Comparison of ENCODE assay signal across 22 cellular contexts in the genomic region with DNA sequence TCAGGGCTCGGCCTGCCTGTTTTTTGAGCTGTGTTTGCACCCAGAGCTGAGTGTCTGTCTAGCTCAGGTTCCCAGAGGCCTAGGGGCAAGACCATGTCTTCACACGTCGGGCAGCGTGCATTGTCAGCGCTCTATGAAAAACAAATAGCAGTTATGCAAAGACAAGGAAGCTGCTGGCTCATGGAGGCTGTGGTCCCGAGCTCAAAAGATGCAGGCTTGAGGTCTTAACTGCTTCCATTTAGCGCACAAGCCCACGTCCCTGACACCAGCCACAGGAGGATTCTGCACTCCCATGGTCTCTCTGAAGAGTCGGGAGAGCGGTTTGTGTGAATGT. TPM values are rescaled to one million over a fixed set of nuclear protein-coding genes. Genes with fewer than 3 reads are reported as not detected.
A peak's percentile ranks its signal among the peaks of the same experiment; 100 is the strongest.
DNase-seq lines count a peak whose midpoint lies in the region; ATAC-seq, FAIRE-seq and TF ChIP-seq lines count a peak whose summit lies in the region.
"Had no signal": no experiment of that assay in that cellular context is flagged by ENCODE, and none has a peak within 500 bp of the region (broad histone marks: within the 10 kb centered on the region; RNA-seq: fewer than 3 reads in every experiment).

No MANE protein-coding gene starts in this region.

- H3K27ac ChIP-seq in A549 (peak overlapping the region; percentile 71 to 75), HCT116 (ENCODE audit: low read depth, low read length) (no peak overlapping the region), neuronal stem cell (replicated peaks; ENCODE audit: low read length) (no peak overlapping the region), SK-N-SH (ENCODE audit: low read depth in 2 of 2, low read length in 1 of 2) (no peak overlapping the region)
- H3K27ac ChIP-seq: vagina had no signal

- H3K9me3 ChIP-seq in A549 (no peaks in the 10 kb centered on the region), HCT116 (ENCODE audit: control insufficient read depth in 1 of 2, insufficient read depth in 1 of 2, low read depth in 1 of 2, low read length in 2 of 2) (no peaks in the 10 kb centered on the region), neuronal stem cell (replicated peaks in 1 of 2; ENCODE audit: control insufficient read depth in 2 of 2, insufficient read depth in 1 of 2, low read depth in 1 of 2, low read length in 2 of 2) (no peaks in the 10 kb centered on the region), SK-N-SH (no peaks in the 10 kb centered on the region)
- H3K9me3 ChIP-seq: stomach, vagina had no signal

- H3K18ac ChIP-seq in neuronal stem cell (ENCODE audit: low read length): no peak overlapping the region

- TF ChIP-seq CTCF in A549 (IDR thresholded peaks at IDR 0.05) (no peak), HCT116 (IDR thresholded peaks at IDR 0.05 in 2 of 3, conservative IDR thresholded peaks at IDR 0.05 in 1 of 3; ENCODE audit: borderline replicate concordance in 1 of 3, insufficient read depth in 1 of 3, low read depth in 2 of 3, low read length in 2 of 3) (no peak), SK-N-SH (IDR thresholded peaks at IDR 0.05) (no peak), foreskin fibroblast (IDR thresholded peaks at IDR 0.05; ENCODE audit: low read depth, low read length) (no peak)

- H3K4me3 ChIP-seq in A549 (no peak overlapping the region), HCT116 (replicated peaks in 1 of 2; ENCODE audit: low read depth in 1 of 2, low read length in 2 of 2) (no peak overlapping the region), neuronal stem cell (ENCODE audit: low read length in 2 of 2) (no peak overlapping the region), SK-N-SH (ENCODE audit: low read depth in 2 of 2, low read length in 1 of 2) (no peak overlapping the region), foreskin fibroblast (ENCODE audit: low read depth in 1 of 2, low read length in 2 of 2) (no peak overlapping the region)
- H3K4me3 ChIP-seq: stomach, vagina had no signal

- H3K9ac ChIP-seq in HCT116 (ENCODE audit: low read length) (no peak overlapping the region), neuronal stem cell (ENCODE audit: low read depth, low read length, poor library complexity) (no peak overlapping the region), SK-N-SH (no peak overlapping the region)

- ATAC-seq in A549 (peak in 1 of 2 experiments; percentile 4; a peak in 1 of 6 replicates), HCT116 (peak; percentile 22; the same call in 1 of the 2 replicates)
- ATAC-seq in stimulated activated effector memory CD8-positive, alpha-beta T cell treated with anti-CD3 and anti-CD28 coated beads, Interleukin-12 subunit alpha, Interleukin-12 subunit beta, amount 100 ng/mL, for 72 hours: no peak

- H3K36me3 Mint-ChIP-seq in dendritic cell treated with granulocyte-macrophage colony-stimulating factor and Interleukin-4, amounts not matched to agents 40 ng/mL and 50 ng/mL, for 4 days (ENCODE audit: low read depth): no peaks in the 10 kb centered on the region
- H3K36me3 Mint-ChIP-seq in stimulated activated effector memory CD8-positive, alpha-beta T cell treated with anti-CD3 and anti-CD28 coated beads, Interleukin-12 subunit alpha, Interleukin-12 subunit beta, amount 100 ng/mL, for 72 hours: no peaks in the 10 kb centered on the region
- H3K36me3 Mint-ChIP-seq: IgD-negative memory B cell, immature natural killer cell, memory B cell had no signal

- no peak overlapping the region for H2AK5ac ChIP-seq in neuronal stem cell (ENCODE audit: low read depth, low read length)

- H3K4ac ChIP-seq in neuronal stem cell (ENCODE audit: low read length): no peak overlapping the region

- H3K36me3 ChIP-seq in HCT116 (ENCODE audit: control insufficient read depth in 1 of 2, insufficient read depth in 2 of 2, low read length in 2 of 2) (no peaks in the 10 kb centered on the region), neuronal stem cell (replicated peaks in 1 of 2; ENCODE audit: control insufficient read depth in 2 of 2, insufficient read depth in 2 of 2, low read length in 2 of 2) (no peaks in the 10 kb centered on the region), SK-N-SH (replicated peaks in 1 of 2; ENCODE audit: control insufficient read depth in 1 of 2, insufficient read depth in 2 of 2, low read length in 1 of 2) (no peaks in the 10 kb centered on the region)
- H3K36me3 ChIP-seq: stomach, vagina had no signal

- H3K4me3 Mint-ChIP-seq in dendritic cell treated with granulocyte-macrophage colony-stimulating factor and Interleukin-4, amounts not matched to agents 40 ng/mL and 50 ng/mL, for 4 days: no peak overlapping the region
- H3K4me3 Mint-ChIP-seq in stimulated activated effector memory CD8-positive, alpha-beta T cell treated with anti-CD3 and anti-CD28 coated beads, Interleukin-12 subunit alpha, Interleukin-12 subunit beta, amount 100 ng/mL, for 72 hours: no peak overlapping the region
- H3K4me3 Mint-ChIP-seq: activated CD4-positive, alpha-beta T cell treated with anti-CD3 and anti-CD28 coated beads, Interleukin-2, amount 10 ng/mL, durations not matched to agents 24 days and 14 days; IgD-negative memory B cell; immature natural killer cell; memory B cell; nephron progenitor cell had no signal

- peak overlapping the region; percentile 7 for H4K91ac ChIP-seq in neuronal stem cell (ENCODE audit: low read depth, low read length, poor library complexity)

- no TSS peak for BruUV-seq in HCT116 (replicated peaks; lab: Mats Ljungman, UMichigan)

- no peak for TF ChIP-seq EP300 in A549 (IDR thresholded peaks at IDR 0.05)
- TF ChIP-seq EP300 in SK-N-SH (IDR thresholded peaks at IDR 0.05; ENCODE audit: borderline replicate concordance in 1 of 2, low read depth in 1 of 2, low read length in 1 of 2): no peak

- CTCF ChIA-PET in A549 (lab: Yijun Ruan, JAX) (interaction anchor here (0.7 to 6.1 kb wide), 30 partner anchors 8 to 341 kb away, joined by 3 to 52 read pairs (median 5); partner anchors contain the start of genes RAD52 and WNK1), HCT116 (lab: Charles Lee) (interaction anchor here (0.5 to 1.7 kb wide), 7 partner anchors 17 to 478 kb away, joined by 3 to 14 read pairs (median 3); partner anchors contain the start of gene WNK1), SK-N-SH (lab: Yijun Ruan, JAX) (interaction anchor here (0.6 to 4.5 kb wide), 12 partner anchors 8 to 335 kb away, joined by 3 to 34 read pairs (median 4); partner anchors contain the start of genes RAD52 and WNK1)

- POLR2A ChIA-PET in A549 (lab: Yijun Ruan, JAX): interaction anchor here (1.3 to 1.7 kb wide), 2 partner anchors 137 to 334 kb away, joined by 3 to 4 read pairs; partner anchors contain the start of genes RAD52 and WNK1
- POLR2A ChIA-PET in HCT116 (lab: Charles Lee): interaction anchor here (0.9 to 1.2 kb wide), 2 partner anchors 39 to 136 kb away, joined by 3 read pairs; no protein-coding TSS in a partner anchor
- POLR2A ChIA-PET in SK-N-SH (lab: Yijun Ruan, JAX): interaction anchor here (0.7 kb wide), 1 partner anchor 526 kb away, joined by 3 read pairs; no protein-coding TSS in a partner anchor

- H4K20me1 ChIP-seq in HCT116 (ENCODE audit: insufficient read depth) (no peaks in the 10 kb centered on the region), SK-N-SH (ENCODE audit: insufficient read depth) (no peaks in the 10 kb centered on the region)

- H3K9me3 Mint-ChIP-seq in dendritic cell treated with granulocyte-macrophage colony-stimulating factor and Interleukin-4, amounts not matched to agents 40 ng/mL and 50 ng/mL, for 4 days: no peaks in the 10 kb centered on the region
- H3K9me3 Mint-ChIP-seq in stimulated activated effector memory CD8-positive, alpha-beta T cell treated with anti-CD3 and anti-CD28 coated beads, Interleukin-12 subunit alpha, Interleukin-12 subunit beta, amount 100 ng/mL, for 72 hours: no peaks in the 10 kb centered on the region
- H3K9me3 Mint-ChIP-seq: activated CD4-positive, alpha-beta T cell treated with anti-CD3 and anti-CD28 coated beads, Interleukin-2, amount 10 ng/mL, durations not matched to agents 24 days and 14 days; IgD-negative memory B cell; immature natural killer cell; memory B cell; nephron progenitor cell had no signal

- no peak for FAIRE-seq in A549 (lab: Jason Lieb, UNC)
- FAIRE-seq: TTC549 had no signal

- no peaks in the 10 kb centered on the region for H3K27me3 ChIP-seq in HCT116 (ENCODE audit: insufficient read depth, low read length)
- peaks cover 0 to 11% (median 0%) of the 10 kb centered on the region in 3 experiments for H3K27me3 ChIP-seq in neuronal stem cell (ENCODE audit: control insufficient read depth in 3 of 3, insufficient read depth in 3 of 3, low read depth in 1 of 3, low read length in 3 of 3)
- H3K27me3 ChIP-seq in SK-N-SH (ENCODE audit: insufficient read depth): no peaks in the 10 kb centered on the region
- H3K27me3 ChIP-seq: stomach, vagina had no signal

- no peaks in the 10 kb centered on the region for H3K9me2 ChIP-seq in HCT116 (ENCODE audit: insufficient read depth)
- no peaks in the 10 kb centered on the region for H3K9me2 ChIP-seq in SK-N-SH

- DNase-seq in A549 (ENCODE audit: low read depth in 1 of 2, low spot score in 1 of 2): no peak
- DNase-seq in HCT116 (ENCODE audit: low read depth, low spot score): no peak
- DNase-seq in neuronal stem cell (ENCODE audit: low spot score): no peak
- no peak for DNase-seq in stimulated activated effector memory CD8-positive, alpha-beta T cell treated with anti-CD3 and anti-CD28 coated beads, Interleukin-12 subunit alpha, Interleukin-12 subunit beta, amount 100 ng/mL, for 72 hours (ENCODE audit: low spot score in 2 of 2)
- DNase-seq in MV-4-11 (lab: John Stamatoyannopoulos, UW): no peak
- no peak for DNase-seq in SK-N-SH
- no peak for DNase-seq in foreskin fibroblast
- DNase-seq: activated T-cell treated with anti-CD3 and anti-CD28 coated beads for 4 hours, cortex of kidney, immature natural killer cell, NCI-H1092, NCI-H2107, NCI-H748 treated with DMSO at 0.1 percent for 48 hours, nephron progenitor cell had no signal

- H3F3A ChIP-seq in SK-N-SH (replicated peaks; ENCODE audit: insufficient read depth): no peaks in the 10 kb centered on the region

- no peak overlapping the region for H2BK5ac ChIP-seq in neuronal stem cell (ENCODE audit: low read length)

- peak overlapping the region; percentile 45 for H3K27ac Mint-ChIP-seq in dendritic cell treated with granulocyte-macrophage colony-stimulating factor and Interleukin-4, amounts not matched to agents 40 ng/mL and 50 ng/mL, for 4 days
- H3K27ac Mint-ChIP-seq in stimulated activated effector memory CD8-positive, alpha-beta T cell treated with anti-CD3 and anti-CD28 coated beads, Interleukin-12 subunit alpha, Interleukin-12 subunit beta, amount 100 ng/mL, for 72 hours: no peak overlapping the region
- H3K27ac Mint-ChIP-seq: activated CD4-positive, alpha-beta T cell treated with anti-CD3 and anti-CD28 coated beads, Interleukin-2, amount 10 ng/mL, durations not matched to agents 24 days and 14 days; IgD-negative memory B cell; immature natural killer cell; memory B cell; nephron progenitor cell had no signal

- intact Hi-C loops in HCT116 (cut with micrococcal nuclease): no loop called here
- intact Hi-C loops in dendritic cell treated with granulocyte-macrophage colony-stimulating factor and Interleukin-4, amounts not matched to agents 40 ng/mL and 50 ng/mL, for 4 days (cut with micrococcal nuclease): loop anchor here (2.0 to 10.0 kb wide), 3 partner anchors 37 to 200 kb away; no protein-coding TSS in a partner anchor

- no peak overlapping the region for H4K8ac ChIP-seq in neuronal stem cell (ENCODE audit: low read depth, low read length)

- H3K79me2 ChIP-seq in HCT116 (ENCODE audit: insufficient read depth, low read length) (no peaks in the 10 kb centered on the region), SK-N-SH (ENCODE audit: insufficient read depth) (no peaks in the 10 kb centered on the region)

- TF ChIP-seq RAD21 in A549 (conservative IDR thresholded peaks at IDR 0.05 in 1 of 2, IDR thresholded peaks at IDR 0.05 in 1 of 2) (no peak), HCT116 (IDR thresholded peaks at IDR 0.05; ENCODE audit: low read depth) (no peak), SK-N-SH (IDR thresholded peaks at IDR 0.05; ENCODE audit: low read length) (no peak)

- H3K4me1 ChIP-seq in A549: peaks cover 29% of the 10 kb centered on the region
- peaks cover 0 to 8% of the 10 kb centered on the region in 2 experiments; a peak in 2 of 4 replicates for H3K4me1 ChIP-seq in HCT116 (ENCODE audit: control insufficient read depth in 1 of 2, insufficient read depth in 2 of 2, low read length in 2 of 2)
- no peaks in the 10 kb centered on the region for H3K4me1 ChIP-seq in neuronal stem cell (ENCODE audit: control insufficient read depth in 2 of 2, insufficient read depth in 1 of 2, low read depth in 1 of 2, low read length in 2 of 2)
- H3K4me1 ChIP-seq in SK-N-SH (ENCODE audit: control insufficient read depth in 1 of 2, insufficient read depth in 2 of 2, low read depth in 1 of 2, low read length in 1 of 2): peaks cover 5 to 20% of the 10 kb centered on the region in 2 experiments; a peak in 2 of 4 replicates

- no peak overlapping the region for H2BK120ac ChIP-seq in neuronal stem cell (ENCODE audit: low read depth, low read length)

- H2AFZ ChIP-seq in HCT116 (ENCODE audit: low read depth, low read length, poor library complexity, severe bottlenecking) (no peak overlapping the region), neuronal stem cell (ENCODE audit: low read length) (peak overlapping the region; percentile 55), SK-N-SH (ENCODE audit: low read depth) (no peak overlapping the region)

- H3K27me3 Mint-ChIP-seq in dendritic cell treated with granulocyte-macrophage colony-stimulating factor and Interleukin-4, amounts not matched to agents 40 ng/mL and 50 ng/mL, for 4 days: no peaks in the 10 kb centered on the region
- H3K27me3 Mint-ChIP-seq: activated CD4-positive, alpha-beta T cell treated with anti-CD3 and anti-CD28 coated beads, Interleukin-2, amount 10 ng/mL, durations not matched to agents 24 days and 14 days; IgD-negative memory B cell; memory B cell had no signal

- 88% methylated on average over 10 of the region's 10 CpGs for WGBS in A549 (ENCODE audit: missing lambda C conversion rate)
- WGBS in neuronal stem cell (ENCODE audit: extremely low coverage in 2 of 2, insufficient read length in 2 of 2, insufficient replicate concordance in 1 of 2), 2 donors: no CpG with 5 or more reads among the region's 10 CpGs
- 80% methylated on average over 10 of the region's 10 CpGs for WGBS in SK-N-SH (ENCODE audit: low lambda C conversion rate)

- H3K4me1 Mint-ChIP-seq in dendritic cell treated with granulocyte-macrophage colony-stimulating factor and Interleukin-4, amounts not matched to agents 40 ng/mL and 50 ng/mL, for 4 days (ENCODE audit: low read depth): peaks cover 94% of the 10 kb centered on the region
- H3K4me1 Mint-ChIP-seq in stimulated activated effector memory CD8-positive, alpha-beta T cell treated with anti-CD3 and anti-CD28 coated beads, Interleukin-12 subunit alpha, Interleukin-12 subunit beta, amount 100 ng/mL, for 72 hours: peaks cover 47% of the 10 kb centered on the region

- H3K4me2 ChIP-seq in A549: no peak overlapping the region
- H3K4me2 ChIP-seq in HCT116 (ENCODE audit: low read length): no peak overlapping the region
- H3K4me2 ChIP-seq in neuronal stem cell (ENCODE audit: insufficient read depth, low read length, poor library complexity, severe bottlenecking): no peak overlapping the region
- no peak overlapping the region for H3K4me2 ChIP-seq in SK-N-SH

- no peak for TF ChIP-seq POLR2A in A549 (IDR thresholded peaks at IDR 0.05; ENCODE audit: low read length)
- TF ChIP-seq POLR2A in HCT116 (IDR thresholded peaks at IDR 0.05; ENCODE audit: borderline replicate concordance, extremely low read depth, insufficient read depth, insufficient read length): no peak

- no peak overlapping the region for H2BK15ac ChIP-seq in neuronal stem cell (ENCODE audit: low read length)

- H2BK12ac ChIP-seq in neuronal stem cell (ENCODE audit: low read length): no peak overlapping the region

- no peak overlapping the region for H3K14ac ChIP-seq in neuronal stem cell (ENCODE audit: low read length)

- H3K23ac ChIP-seq in neuronal stem cell (ENCODE audit: low read depth, low read length, poor library complexity): no peak overlapping the region

- RAD21 ChIA-PET in HCT116 (lab: Charles Lee; ENCODE audit: low non-redundant PET in 1 of 2, low total read pairs in 2 of 2, uncharacterized antibody in 2 of 2, unreplicated experiment in 2 of 2): no interaction called here

- H3K79me1 ChIP-seq in neuronal stem cell (ENCODE audit: low read depth, low read length): no peaks in the 10 kb centered on the region

RNA-seq across cellular contexts. Expression of gene NINJ2, which starts 48.6 kb away (rescaled TPM):
- polyA plus RNA-seq in A549 (2011; rRNA removed) (1.2 and 1.7 TPM in 2 replicates), A549 (2017; fragmentation: RNase III; extraction: RNeasy Plus Mini Kit Qiagen cat#74134 plus additional on column Dnase treatment) (0.67 to 0.76 TPM (median 0.70 TPM) in 3 replicates), SK-N-SH (2012; rRNA removed) (0.07 TPM in 1 of 2 replicates, not detected in the other)
- 1.2 and 1.5 TPM in 2 replicates for polyA plus RNA-seq in A549 (2012; cell fraction: cytosol; rRNA removed)
- 0.82 and 0.83 TPM in 2 replicates for polyA plus RNA-seq in A549 (2012; cell fraction: nucleus; rRNA removed)
- polyA minus RNA-seq in A549 (2011; rRNA and poly(A)+ RNA removed): 1.6 and 2.7 TPM in 2 replicates
- not detected for total RNA-seq in HCT116 (2021; ENCODE audit: unreplicated experiment)
- polyA plus RNA-seq in HCT116 (2012): 0.16 TPM in 1 of 2 replicates, not detected in the other
- 0.52 TPM for polyA plus RNA-seq in neuronal stem cell (2013, experiment 1 of 2)
- 0.42 TPM for polyA plus RNA-seq in neuronal stem cell (2013, experiment 2 of 2)
- polyA plus RNA-seq in SK-N-SH (2012; cell fraction: cytosol; rRNA removed): 0.09 and 0.13 TPM in 2 replicates
- not detected in 2 replicates for polyA plus RNA-seq in SK-N-SH (2012; cell fraction: nucleus; rRNA removed)
- total RNA-seq: epithelial cell of proximal tubule had no signal

Comparison
In these comparisons a context has a peak if more than half of its experiments do, and no peak if none do; other contexts are left out.
1. H3K27ac ChIP-seq: peak in A549 (2 of 2); none in HCT116 (single experiment), neuronal stem cell (single experiment) and SK-N-SH (0 of 2).